ENCODE assay signal across 14 cellular contexts in genomic region chr14:67962215-67962644, GRCh38.
DNase-seq lines count a peak whose midpoint lies in the region; FAIRE-seq and TF ChIP-seq lines count a peak whose summit lies in the region.
"Had no signal": no experiment of that assay in that cellular context is flagged by ENCODE, and none has a peak within 500 bp of the region (broad histone marks: within the 10 kb centered on the region; RNA-seq: fewer than 3 reads in every experiment).

No MANE protein-coding gene starts in this region.

- DNase-seq in MCF 10A (ENCODE audit: unreplicated experiment) (no peak), mammary epithelial cell (no peak), keratinocyte (ENCODE audit: low read depth, low spot score) (no peak), kidney tubule cell (ENCODE audit: low spot score) (no peak), COLO829 (ENCODE audit: low spot score) (no peak)
- DNase-seq in activated effector memory CD4-positive, alpha-beta T cell treated with anti-CD3 and anti-CD28 coated beads, Interleukin-2, amount 50 U/mL, for 16 hours, result no peak
- DNase-seq: activated CD4-positive, CD25-positive, alpha-beta regulatory T cell treated with anti-CD3 and anti-CD28 coated beads, Interleukin-2, amount 50 U/mL, for 72 hours; aorta; foreskin melanocyte; NCI-H748 treated with DMSO at 0.1 percent for 48 hours had no signal

- no peaks in the 10 kb centered on the region for H3K9me3 Mint-ChIP-seq in MCF 10A (ENCODE audit: unreplicated experiment)

- no peak overlapping the region for H3K4me3 Mint-ChIP-seq in MCF 10A (ENCODE audit: unreplicated experiment)
- H3K4me3 Mint-ChIP-seq: GM23338 had no signal

- H3K27ac ChIP-seq in mammary epithelial cell (ENCODE audit: insufficient read depth, low read depth, low read length), result no peak overlapping the region
- H3K27ac ChIP-seq in OCI-LY1 (ENCODE audit: low read depth, low read length, poor library complexity, severe bottlenecking), result peak overlapping the region; percentile 41
- no peak overlapping the region for H3K27ac ChIP-seq in keratinocyte (ENCODE audit: control insufficient read depth, insufficient read depth, low read length)
- peak overlapping the region; percentile 53 for H3K27ac ChIP-seq in urinary bladder (ENCODE audit: low read depth)
- H3K27ac ChIP-seq: 22Rv1 had no signal

- in situ Hi-C loops in mammary epithelial cell (cut with MboI; ENCODE audit: low sequenced_read_pairs in 2 of 2), result no loop called here

- peak overlapping the region; percentile 82 for H3K27ac Mint-ChIP-seq in MCF 10A (ENCODE audit: low read depth, unreplicated experiment)
- H3K27ac Mint-ChIP-seq: GM23338 had no signal

- TF ChIP-seq CTCF in MCF 10A (IDR thresholded peaks at IDR 0.05; ENCODE audit: unreplicated experiment), result no peak
- TF ChIP-seq CTCF in mammary epithelial cell (conservative IDR thresholded peaks at IDR 0.05 in 1 of 2, IDR thresholded peaks at IDR 0.05 in 1 of 2; ENCODE audit: extremely low read depth in 1 of 2, insufficient read depth in 1 of 2, low read depth in 1 of 2, low read length in 2 of 2), result no peak
- no peak for TF ChIP-seq CTCF in OCI-LY1 (IDR thresholded peaks at IDR 0.05; ENCODE audit: low read length)
- TF ChIP-seq CTCF in keratinocyte (optimal IDR thresholded peaks at IDR 0.05 in 1 of 3, IDR thresholded peaks at IDR 0.05 in 1 of 3, conservative IDR thresholded peaks at IDR 0.05 in 1 of 3; ENCODE audit: extremely low read depth in 1 of 3, insufficient read depth in 2 of 3, low read length in 3 of 3), result no peak

- no peaks in the 10 kb centered on the region for H4K20me1 ChIP-seq in mammary epithelial cell (ENCODE audit: insufficient read depth, low read length)
- H4K20me1 ChIP-seq in OCI-LY1 (ENCODE audit: insufficient read depth, low read length), result no peaks in the 10 kb centered on the region
- H4K20me1 ChIP-seq in keratinocyte (ENCODE audit: control insufficient read depth, extremely low read depth, insufficient read depth, low read length), result no peaks in the 10 kb centered on the region

- no peaks in the 10 kb centered on the region for H3K36me3 Mint-ChIP-seq in MCF 10A (ENCODE audit: insufficient read depth, unreplicated experiment)

- H3K4me2 ChIP-seq in mammary epithelial cell (ENCODE audit: insufficient read depth, low read depth, low read length) (no peak overlapping the region), OCI-LY1 (ENCODE audit: low read length) (peak overlapping the region; percentile 3; the same call in 1 of the 2 replicates), keratinocyte (ENCODE audit: control insufficient read depth, extremely low read depth, insufficient read depth, low read depth, low read length) (no peak overlapping the region)
- H3K4me2 ChIP-seq: GM23338 had no signal

- H3K4me1 ChIP-seq in mammary epithelial cell (ENCODE audit: insufficient read depth, low read length) (peaks cover 14% of the 10 kb centered on the region), OCI-LY1 (ENCODE audit: insufficient read depth, low read length, severe bottlenecking) (peaks cover 18% of the 10 kb centered on the region), keratinocyte (ENCODE audit: control insufficient read depth, extremely low read depth, insufficient read depth, low read length) (peaks cover 15% of the 10 kb centered on the region), urinary bladder (ENCODE audit: insufficient read depth) (no peaks in the 10 kb centered on the region)

- no peaks in the 10 kb centered on the region for H3F3A ChIP-seq in OCI-LY1 (ENCODE audit: insufficient read depth, low read length)

- H3K27me3 Mint-ChIP-seq in MCF 10A (ENCODE audit: insufficient read depth, unreplicated experiment), result no peaks in the 10 kb centered on the region

- H3K4me1 Mint-ChIP-seq in MCF 10A (ENCODE audit: insufficient read depth, unreplicated experiment), result peaks cover 32% of the 10 kb centered on the region
- H3K4me1 Mint-ChIP-seq: GM23338 had no signal

- H3K36me3 ChIP-seq in mammary epithelial cell (ENCODE audit: insufficient read depth, low read length), result no peaks in the 10 kb centered on the region
- no peaks in the 10 kb centered on the region for H3K36me3 ChIP-seq in OCI-LY1 (ENCODE audit: insufficient read depth, low read length)
- no peaks in the 10 kb centered on the region for H3K36me3 ChIP-seq in keratinocyte (ENCODE audit: control insufficient read depth in 2 of 2, extremely low read depth in 1 of 2, insufficient read depth in 2 of 2, low read length in 2 of 2)
- no peaks in the 10 kb centered on the region for H3K36me3 ChIP-seq in urinary bladder (ENCODE audit: insufficient read depth)

- POLR2A ChIA-PET in MCF 10A (lab: Yijun Ruan, JAX), result interaction anchor here (1.0 kb wide), 1 partner anchor 17 kb away, joined by 3 read pairs; no protein-coding TSS in a partner anchor

- 97% methylated on average over 2 of the region's 2 CpGs for WGBS in mammary epithelial cell (ENCODE audit: low coverage, missing lambda C conversion rate)
- 31% methylated on average over 2 of the region's 2 CpGs for WGBS in urinary bladder

- H3K4me3 ChIP-seq in mammary epithelial cell (replicated peaks in 1 of 3; ENCODE audit: insufficient read depth in 1 of 3, low read depth in 2 of 3, low read length in 3 of 3) (no peak overlapping the region), OCI-LY1 (ENCODE audit: low read depth, low read length, poor library complexity, severe bottlenecking) (no peak overlapping the region), keratinocyte (ENCODE audit: control insufficient read depth in 2 of 3, extremely low read depth in 1 of 3, insufficient read depth in 2 of 3, low read depth in 1 of 3, low read length in 3 of 3) (no peak overlapping the region), urinary bladder (ENCODE audit: low read depth, low read length) (no peak overlapping the region)
- H3K4me3 ChIP-seq: GM23338 had no signal

- FAIRE-seq in keratinocyte (lab: Jason Lieb, UNC), result no peak

- intact Hi-C loops in MCF 10A (cut with micrococcal nuclease), result no loop called here
- intact Hi-C loops in mammary epithelial cell (cut with micrococcal nuclease), result no loop called here

- CTCF ChIA-PET in MCF 10A (lab: Yijun Ruan, JAX) (no interaction called here), mammary epithelial cell (lab: Charles Lee; ENCODE audit: low non-redundant PET) (no interaction called here)

- dilution Hi-C loops in mammary epithelial cell (cut with HindIII; ENCODE audit: low sequenced_read_pairs) (no loop called here), keratinocyte (cut with MboI; ENCODE audit: extremely low pct_ligation_motif_present, low sequenced_read_pairs) (no loop called here)

- H3K79me2 ChIP-seq in mammary epithelial cell (ENCODE audit: insufficient read depth, low read length), result no peaks in the 10 kb centered on the region
- H3K79me2 ChIP-seq in OCI-LY1 (ENCODE audit: insufficient read depth, low read length), result no peaks in the 10 kb centered on the region
- H3K79me2 ChIP-seq in keratinocyte (ENCODE audit: control insufficient read depth, insufficient read depth, low read length), result no peaks in the 10 kb centered on the region

- H3K9me2 ChIP-seq in OCI-LY1 (ENCODE audit: low read depth, low read length), result no peaks in the 10 kb centered on the region

- H3K9me3 ChIP-seq in mammary epithelial cell (replicated peaks; ENCODE audit: insufficient read depth, low read length) (no peaks in the 10 kb centered on the region), OCI-LY1 (ENCODE audit: low read length) (no peaks in the 10 kb centered on the region), keratinocyte (ENCODE audit: control insufficient read depth, low read depth, low read length) (no peaks in the 10 kb centered on the region)

- no peak overlapping the region for H2AFZ ChIP-seq in mammary epithelial cell (ENCODE audit: low read depth, low read length)
- H2AFZ ChIP-seq in OCI-LY1 (ENCODE audit: low read length), result no peak overlapping the region
- H2AFZ ChIP-seq in keratinocyte (ENCODE audit: control insufficient read depth, low read length), result peak overlapping the region; percentile 16
- H2AFZ ChIP-seq: GM23338 had no signal

- BruUV-seq in MCF 10A (replicated peaks; lab: Mats Ljungman, UMichigan), result no TSS peak
- no TSS peak for BruUV-seq in mammary epithelial cell (replicated peaks; lab: Mats Ljungman, UMichigan)

- no peak overlapping the region for H3K9ac ChIP-seq in mammary epithelial cell (ENCODE audit: insufficient read depth, low read length)
- no peak overlapping the region for H3K9ac ChIP-seq in OCI-LY1 (ENCODE audit: low read length)
- no peak overlapping the region for H3K9ac ChIP-seq in keratinocyte (ENCODE audit: control insufficient read depth, extremely low read depth, insufficient read depth, low read length)

- H3K27me3 ChIP-seq in mammary epithelial cell (ENCODE audit: insufficient read depth, low read length) (no peaks in the 10 kb centered on the region), OCI-LY1 (ENCODE audit: insufficient read depth, low read length) (no peaks in the 10 kb centered on the region), keratinocyte (ENCODE audit: control insufficient read depth, extremely low read depth, insufficient read depth, low read length) (no peaks in the 10 kb centered on the region)

- H3K9me1 ChIP-seq in keratinocyte (ENCODE audit: control insufficient read depth, extremely low read depth, insufficient read depth, low read length), result no peaks in the 10 kb centered on the region

Comparison
In these comparisons a context has a peak if more than half of its experiments do, and no peak if none do; other contexts are left out.
1. H3K27ac ChIP-seq: peak in OCI-LY1 (single experiment) and urinary bladder (single experiment); none in mammary epithelial cell (single experiment) and keratinocyte (single experiment).